In genomic region chr1:184597652-184598357, GRCh38 we compare ENCODE assay signal across 16 cellular contexts.
A peak's percentile ranks its signal among the peaks of the same experiment; 100 is the strongest.
DNase-seq lines count a peak whose midpoint lies in the region; ATAC-seq, FAIRE-seq and TF ChIP-seq lines count a peak whose summit lies in the region.
"Had no signal": no experiment of that assay in that cellular context is flagged by ENCODE, and none has a peak within 500 bp of the region (broad histone marks: within the 10 kb centered on the region; RNA-seq: fewer than 3 reads in every experiment).

No MANE protein-coding gene starts in this region.

- no peak for ATAC-seq in GM21529 (IDR thresholded peaks at IDR 0.05; ENCODE audit: unreplicated experiment)
- ATAC-seq: lower lobe of right lung, sciatic nerve had no signal

- no peak for TF ChIP-seq CTCF in nephron progenitor cell (IDR thresholded peaks at IDR 0.05)

- no peaks in the 10 kb centered on the region for H3K27me3 Mint-ChIP-seq in nephron progenitor cell (ENCODE audit: low read depth, poor library complexity)

- H3K9me3 Mint-ChIP-seq in nephron progenitor cell, result no peaks in the 10 kb centered on the region

- no peaks in the 10 kb centered on the region for H3K36me3 Mint-ChIP-seq in nephron progenitor cell (ENCODE audit: low read depth)

- H3K4me1 Mint-ChIP-seq in nephron progenitor cell, result peaks cover 12% of the 10 kb centered on the region

- H3K4me3 Mint-ChIP-seq in nephron progenitor cell, result no peak overlapping the region

- DNase-seq in HS-5 (ENCODE audit: low read depth), result peak; percentile 39
- DNase-seq in fibroblast of gingiva (ENCODE audit: low read depth), result peak; percentile 42
- no peak for DNase-seq in nephron progenitor cell
- DNase-seq in NCI-H2107 (lab: John Stamatoyannopoulos, UW), result no peak
- no peak for DNase-seq in GM12892 (ENCODE audit: insufficient read length)
- DNase-seq in GM03348 (ENCODE audit: low spot score), result no peak
- DNase-seq: activated CD4-positive, CD25-positive, alpha-beta regulatory T cell; amygdala; dermis blood vessel endothelial cell; esophagus squamous epithelium; Karpas-422; lower lobe of right lung; NCI-H510A treated with DMSO at 0.1 percent for 48 hours had no signal

- FAIRE-seq in TTC549 (lab: Jason Lieb, UNC) (peak; percentile 26), GM12892 (lab: Jason Lieb, UNC) (no peak)

- TF ChIP-seq POLR2A in GM12892 (IDR thresholded peaks at IDR 0.05; ENCODE audit: low read depth, low read length), result no peak

- peak overlapping the region; percentile 18 for H3K27ac Mint-ChIP-seq in nephron progenitor cell

Comparison
In these comparisons a context has a peak if more than half of its experiments do, and no peak if none do; other contexts are left out.
1. DNase-seq: peak in HS-5 (single experiment) and fibroblast of gingiva (single experiment); none in nephron progenitor cell (single experiment), NCI-H2107 (single experiment), GM12892 (single experiment) and GM03348 (single experiment).